Comparison of ENCODE assay signal across 1 cellular context in the genomic region with DNA sequence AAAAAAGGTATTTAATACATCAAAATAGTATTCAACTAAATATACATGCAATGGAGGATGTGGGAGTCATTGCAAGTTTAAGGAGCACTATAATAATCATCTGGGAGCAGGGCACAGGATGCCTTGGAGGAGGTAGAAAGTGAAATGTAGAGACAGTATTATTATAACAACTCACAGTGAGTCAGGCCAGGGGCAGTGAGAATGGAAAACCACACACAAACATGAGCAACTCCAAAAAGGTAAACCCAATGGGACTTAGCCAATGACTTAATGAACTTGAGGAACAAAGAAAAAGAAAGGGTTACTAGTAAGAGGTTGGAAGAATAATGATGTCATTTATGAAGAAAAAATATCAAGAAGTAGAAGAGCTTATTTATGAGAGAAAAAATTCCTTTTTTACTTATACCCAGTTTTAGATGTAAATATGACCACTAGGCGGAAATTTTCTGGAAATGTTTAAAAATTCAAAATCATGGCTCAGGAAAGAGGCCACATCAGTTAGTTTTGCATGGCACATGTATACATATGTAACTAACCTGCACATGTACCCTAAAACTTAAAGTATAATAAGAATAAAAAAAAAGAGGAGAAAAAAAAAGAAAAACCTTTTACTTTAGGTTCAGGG.
TF ChIP-seq lines count a peak whose summit lies in the region.

No MANE protein-coding gene starts in this region.

TF ChIP-seq in SK-N-SH treated with all-trans-retinoic acid at 6 μM for 48 hours, 23 proteins besides CTCF, POLR2A, EP300 and RAD21 (continued from another document):
- TF ChIP-seq POU6F1 (CRISPR knock-in tag; IDR thresholded peaks at IDR 0.05; ENCODE audit: borderline replicate concordance, low read depth) (no peak), ZNF8 (CRISPR knock-in tag; IDR thresholded peaks at IDR 0.05) (no peak), SNAI2 (CRISPR knock-in tag; IDR thresholded peaks at IDR 0.05) (no peak), PPARA (CRISPR knock-in tag; IDR thresholded peaks at IDR 0.05; ENCODE audit: borderline replicate concordance) (no peak), RARB (CRISPR knock-in tag; IDR thresholded peaks at IDR 0.05) (no peak)
- TF ChIP-seq, protein P1, sequence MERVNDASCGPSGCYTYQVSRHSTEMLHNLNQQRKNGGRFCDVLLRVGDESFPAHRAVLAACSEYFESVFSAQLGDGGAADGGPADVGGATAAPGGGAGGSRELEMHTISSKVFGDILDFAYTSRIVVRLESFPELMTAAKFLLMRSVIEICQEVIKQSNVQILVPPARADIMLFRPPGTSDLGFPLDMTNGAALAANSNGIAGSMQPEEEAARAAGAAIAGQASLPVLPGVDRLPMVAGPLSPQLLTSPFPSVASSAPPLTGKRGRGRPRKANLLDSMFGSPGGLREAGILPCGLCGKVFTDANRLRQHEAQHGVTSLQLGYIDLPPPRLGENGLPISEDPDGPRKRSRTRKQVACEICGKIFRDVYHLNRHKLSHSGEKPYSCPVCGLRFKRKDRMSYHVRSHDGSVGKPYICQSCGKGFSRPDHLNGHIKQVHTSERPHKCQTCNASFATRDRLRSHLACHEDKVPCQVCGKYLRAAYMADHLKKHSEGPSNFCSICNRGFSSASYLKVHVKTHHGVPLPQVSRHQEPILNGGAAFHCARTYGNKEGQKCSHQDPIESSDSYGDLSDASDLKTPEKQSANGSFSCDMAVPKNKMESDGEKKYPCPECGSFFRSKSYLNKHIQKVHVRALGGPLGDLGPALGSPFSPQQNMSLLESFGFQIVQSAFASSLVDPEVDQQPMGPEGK (CRISPR knock-in tag; IDR thresholded peaks at IDR 0.05; ENCODE audit: borderline replicate concordance), result no peak
- TF ChIP-seq, protein P2, sequence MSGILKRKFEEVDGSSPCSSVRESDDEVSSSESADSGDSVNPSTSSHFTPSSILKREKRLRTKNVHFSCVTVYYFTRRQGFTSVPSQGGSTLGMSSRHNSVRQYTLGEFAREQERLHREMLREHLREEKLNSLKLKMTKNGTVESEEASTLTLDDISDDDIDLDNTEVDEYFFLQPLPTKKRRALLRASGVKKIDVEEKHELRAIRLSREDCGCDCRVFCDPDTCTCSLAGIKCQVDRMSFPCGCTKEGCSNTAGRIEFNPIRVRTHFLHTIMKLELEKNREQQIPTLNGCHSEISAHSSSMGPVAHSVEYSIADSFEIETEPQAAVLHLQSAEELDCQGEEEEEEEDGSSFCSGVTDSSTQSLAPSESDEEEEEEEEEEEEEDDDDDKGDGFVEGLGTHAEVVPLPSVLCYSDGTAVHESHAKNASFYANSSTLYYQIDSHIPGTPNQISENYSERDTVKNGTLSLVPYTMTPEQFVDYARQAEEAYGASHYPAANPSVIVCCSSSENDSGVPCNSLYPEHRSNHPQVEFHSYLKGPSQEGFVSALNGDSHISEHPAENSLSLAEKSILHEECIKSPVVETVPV (CRISPR knock-in tag; IDR thresholded peaks at IDR 0.05), result no peak
- TF ChIP-seq, protein P3, sequence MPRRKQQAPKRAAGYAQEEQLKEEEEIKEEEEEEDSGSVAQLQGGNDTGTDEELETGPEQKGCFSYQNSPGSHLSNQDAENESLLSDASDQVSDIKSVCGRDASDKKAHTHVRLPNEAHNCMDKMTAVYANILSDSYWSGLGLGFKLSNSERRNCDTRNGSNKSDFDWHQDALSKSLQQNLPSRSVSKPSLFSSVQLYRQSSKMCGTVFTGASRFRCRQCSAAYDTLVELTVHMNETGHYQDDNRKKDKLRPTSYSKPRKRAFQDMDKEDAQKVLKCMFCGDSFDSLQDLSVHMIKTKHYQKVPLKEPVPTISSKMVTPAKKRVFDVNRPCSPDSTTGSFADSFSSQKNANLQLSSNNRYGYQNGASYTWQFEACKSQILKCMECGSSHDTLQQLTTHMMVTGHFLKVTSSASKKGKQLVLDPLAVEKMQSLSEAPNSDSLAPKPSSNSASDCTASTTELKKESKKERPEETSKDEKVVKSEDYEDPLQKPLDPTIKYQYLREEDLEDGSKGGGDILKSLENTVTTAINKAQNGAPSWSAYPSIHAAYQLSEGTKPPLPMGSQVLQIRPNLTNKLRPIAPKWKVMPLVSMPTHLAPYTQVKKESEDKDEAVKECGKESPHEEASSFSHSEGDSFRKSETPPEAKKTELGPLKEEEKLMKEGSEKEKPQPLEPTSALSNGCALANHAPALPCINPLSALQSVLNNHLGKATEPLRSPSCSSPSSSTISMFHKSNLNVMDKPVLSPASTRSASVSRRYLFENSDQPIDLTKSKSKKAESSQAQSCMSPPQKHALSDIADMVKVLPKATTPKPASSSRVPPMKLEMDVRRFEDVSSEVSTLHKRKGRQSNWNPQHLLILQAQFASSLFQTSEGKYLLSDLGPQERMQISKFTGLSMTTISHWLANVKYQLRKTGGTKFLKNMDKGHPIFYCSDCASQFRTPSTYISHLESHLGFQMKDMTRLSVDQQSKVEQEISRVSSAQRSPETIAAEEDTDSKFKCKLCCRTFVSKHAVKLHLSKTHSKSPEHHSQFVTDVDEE (CRISPR knock-in tag; IDR thresholded peaks at IDR 0.05), result no peak
